Comparison of ENCODE assay signal across 15 cellular contexts in the genomic region with DNA sequence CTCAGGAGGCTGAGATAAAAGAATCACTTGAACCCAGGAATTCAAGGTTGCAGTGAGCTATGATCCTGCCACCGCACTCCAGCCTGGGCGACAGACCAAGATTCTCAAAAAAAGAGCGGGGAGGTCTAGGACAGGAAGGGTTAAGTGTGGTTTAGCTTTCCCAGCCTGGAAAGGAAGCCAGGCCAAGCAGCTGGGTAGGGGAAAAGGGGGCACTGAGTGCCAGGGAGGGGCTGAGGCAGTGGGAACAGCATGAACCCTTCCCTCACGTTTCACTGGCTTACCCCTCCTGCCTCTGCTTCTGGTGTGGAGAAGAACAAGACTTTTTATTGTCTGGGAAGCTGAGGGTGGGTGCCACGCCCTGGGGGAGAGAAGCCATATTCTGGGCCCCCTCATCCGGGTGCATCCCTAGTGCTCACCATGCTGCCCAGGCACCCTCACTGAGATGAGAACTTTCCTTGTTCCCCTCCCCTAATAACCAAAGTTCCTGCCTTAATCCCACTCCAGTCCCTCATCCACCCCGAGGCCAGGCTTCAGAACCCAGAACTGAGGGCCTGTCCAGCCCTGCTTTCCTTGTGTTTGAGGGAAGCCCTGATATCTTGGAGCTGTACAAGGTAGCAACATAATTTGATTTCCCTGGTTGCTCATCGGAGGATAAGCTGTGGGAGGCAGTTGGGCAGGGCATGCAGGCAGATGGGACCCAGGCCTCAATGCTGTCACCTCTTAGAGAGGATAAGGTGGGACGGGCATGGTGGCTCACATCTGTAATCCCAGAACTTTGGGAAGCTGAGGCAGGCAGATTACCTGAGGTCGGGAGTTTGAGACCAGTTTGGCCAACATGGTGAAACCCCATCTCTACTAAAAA. TPM values are rescaled to one million over a fixed set of nuclear protein-coding genes. Genes with fewer than 3 reads are reported as not detected.
A peak's percentile ranks its signal among the peaks of the same experiment; 100 is the strongest.
DNase-seq lines count a peak whose midpoint lies in the region; ATAC-seq lines count a peak whose summit lies in the region.
"Had no signal": no experiment of that assay in that cellular context is flagged by ENCODE, and none has a peak within 500 bp of the region (broad histone marks: within the 10 kb centered on the region; RNA-seq: fewer than 3 reads in every experiment).

No MANE protein-coding gene starts in this region.

- no peaks in the 10 kb centered on the region for H3K9me3 Mint-ChIP-seq in T-cell
- H3K9me3 Mint-ChIP-seq: naive B cell had no signal

- peak overlapping the region in 16 of 21 experiments; percentile 44 to 100 (median 98) for H3K27ac ChIP-seq in skin epidermis

- H3K27ac Mint-ChIP-seq in T-cell, result peak overlapping the region; percentile 28 to 39

- peaks cover 23 to 41% (median 28%) of the 10 kb centered on the region in 3 donors for H3K4me1 Mint-ChIP-seq in T-cell

- POLR2A ChIA-PET in T-cell (lab: Charles Lee), result no interaction called here

- peak overlapping the region in 1 of 3 donors; percentile 92 for H3K4me3 Mint-ChIP-seq in T-cell
- H3K4me3 Mint-ChIP-seq: activated naive CD8-positive, alpha-beta T cell had no signal

- intact Hi-C loops in head of caudate nucleus (cut with DNase I), result no loop called here

- CTCF ChIA-PET in T-cell (lab: Charles Lee), result no interaction called here

- H3K4me3 ChIP-seq in skin epidermis, result no peak overlapping the region
- H3K4me3 ChIP-seq: SJSA1, thyroid gland had no signal

- H3K36me3 Mint-ChIP-seq in T-cell, result peaks cover 5% of the 10 kb centered on the region
- H3K36me3 Mint-ChIP-seq: activated naive CD8-positive, alpha-beta T cell had no signal

- ATAC-seq in T-cell (replicated peaks in 1 of 4) (no peak), GM19023 (IDR thresholded peaks at IDR 0.05; ENCODE audit: unreplicated experiment) (no peak), GM18511 (IDR thresholded peaks at IDR 0.05; ENCODE audit: unreplicated experiment) (no peak), HG03460 (IDR thresholded peaks at IDR 0.05; ENCODE audit: unreplicated experiment) (no peak)

- DNase-seq in Daoy (ENCODE audit: low read depth) (peak; percentile 39), T-cell (no peak), head of caudate nucleus (peak in 29 of 42 donors; percentile 18 to 80 (median 46)), NK-92 (lab: John Stamatoyannopoulos, UW; ENCODE audit: unreplicated experiment) (no peak)
- DNase-seq: Caco-2; naive B cell; stimulated activated CD4-positive, alpha-beta T cell treated with anti-CD3 and anti-CD28 coated beads, Interleukin-4, amount 100 ng/mL, for 24 hours; thyroid gland had no signal

- peaks cover 17 to 18% of the 10 kb centered on the region in 2 donors for H3K27me3 Mint-ChIP-seq in T-cell
- H3K27me3 Mint-ChIP-seq: activated naive CD8-positive, alpha-beta T cell had no signal

RNA-seq across cellular contexts. Expression of gene LMNA, which starts 2.0 kb away (rescaled TPM):
- total RNA-seq in Daoy (2014; rRNA removed; shearing (Covaris generic)), result 708 and 737 TPM in 2 replicates
- 100 to 1,000 TPM in 2 of 5 donors, 10 to 100 TPM in 3; 40.3 to 970 (median 57.3) TPM for total RNA-seq in T-cell

RNA-seq across cellular contexts. Expression of gene MEX3A, which starts 30.2 kb away (rescaled TPM):
- total RNA-seq in Daoy (2014; rRNA removed; shearing (Covaris generic)), result 5.3 and 12.8 TPM in 2 replicates
- under 1 TPM; 0.03 to 0.58 (median 0.20) TPM for total RNA-seq in T-cell

RNA-seq across cellular contexts. Expression of gene SEMA4A, which starts 40.9 kb away (rescaled TPM):
- 0.29 and 0.68 TPM in 2 replicates for total RNA-seq in Daoy (2014; rRNA removed; shearing (Covaris generic))
- 10 to 100 TPM in 1 of 5 donors, 1 to 10 TPM in 4; 1.5 to 12.0 (median 2.2) TPM for total RNA-seq in T-cell

RNA-seq across cellular contexts. Expression of gene RAB25, which starts 51.5 kb away (rescaled TPM):
- not detected in 2 replicates for total RNA-seq in Daoy (2014; rRNA removed; shearing (Covaris generic))
- 1 to 10 TPM in 3 of 5 donors, under 1 TPM in 2; 0.26 to 2.3 (median 1.9) TPM for total RNA-seq in T-cell
- total RNA-seq: M059J, SJSA1 had no signal

RNA-seq across cellular contexts. Expression of gene LAMTOR2, which starts 57.9 kb away (rescaled TPM):
- 29.8 and 53.9 TPM in 2 replicates for total RNA-seq in Daoy (2014; rRNA removed; shearing (Covaris generic))
- 10 to 100 TPM; 21.5 to 37.8 (median 35.2) TPM for total RNA-seq in T-cell

Comparison
In these comparisons a context has a peak if more than half of its experiments do, and no peak if none do; other contexts are left out.
1. DNase-seq: peak in Daoy (single experiment) and head of caudate nucleus (29 of 42); none in T-cell (0 of 34) and NK-92 (single experiment).